Comparison of ENCODE assay signal across 13 cellular contexts in genomic region chr5:140881889-140882590, GRCh38. TPM values are rescaled to one million over a fixed set of nuclear protein-coding genes. Genes with fewer than 3 reads are reported as not detected.
DNase-seq lines count a peak whose midpoint lies in the region; ATAC-seq, FAIRE-seq and TF ChIP-seq lines count a peak whose summit lies in the region.
"Had no signal": no experiment of that assay in that cellular context is flagged by ENCODE, and none has a peak within 500 bp of the region (broad histone marks: within the 10 kb centered on the region; RNA-seq: fewer than 3 reads in every experiment).

Gene PCDHA13, plus strand, starts transcription at chr5:140882124. Its CDS starts 145 bp downstream, at chr5:140882269.

- H3K9me3 ChIP-seq in NT2/D1 (ENCODE audit: insufficient read depth, low read length) (peaks cover 9% of the 10 kb centered on the region; the same call in 1 of the 2 replicates), pancreas (peaks cover 0 to 2% (median 0%) of the 10 kb centered on the region in 4 donors)

- peak in 3 of 4 donors; percentile 83 to 96 (median 86) for ATAC-seq in pancreas
- ATAC-seq in HG02840 (IDR thresholded peaks at IDR 0.05; ENCODE audit: low FRiP score, unreplicated experiment) = no peak
- no peak for ATAC-seq in GM19395 (IDR thresholded peaks at IDR 0.05; ENCODE audit: unreplicated experiment)
- ATAC-seq: Right ventricle myocardium inferior had no signal

- WGBS in pancreas, 2 donors = 10 to 15% methylated on average over 30 to 35 of the region's 35 CpGs

- no peak for FAIRE-seq in pancreas (lab: Jason Lieb, UNC)

- H3K27me3 ChIP-seq in NT2/D1 (ENCODE audit: insufficient read depth, insufficient read length) (no peaks in the 10 kb centered on the region), pancreas (no peaks in the 10 kb centered on the region)
- H3K27me3 ChIP-seq: ascending aorta had no signal

- H3K4me3 ChIP-seq in NT2/D1 (ENCODE audit: insufficient read length, low read depth) (peak within 1 kb of the TSS; percentile 40), fibroblast of villous mesenchyme (ENCODE audit: low read depth, low read length) (no peak within 1 kb of the TSS), pancreas (peak within 1 kb of the TSS in 2 of 4 donors; percentile 24 to 31)
- H3K4me3 ChIP-seq: ascending aorta had no signal

- peak; percentile 90 for DNase-seq in DMS53 (lab: John Stamatoyannopoulos, UW)
- no peak for DNase-seq in NT2/D1 (ENCODE audit: low read depth, low spot score)
- DNase-seq in fibroblast of villous mesenchyme (ENCODE audit: low read depth) = peak; percentile 1
- peak in 1 of 6 donors; percentile 15 for DNase-seq in pancreas
- DNase-seq in central memory CD4-positive, alpha-beta T cell = no peak
- DNase-seq in effector CD4-positive, alpha-beta T cell = no peak
- DNase-seq: activated CD4-positive, alpha-beta memory T cell treated with anti-CD3 and anti-CD28 coated beads, Interleukin-2, amount 10 ng/mL, durations not matched to agents 7 days and 5 days; CD4-positive, alpha-beta memory T cell; NCI-H1694 had no signal

- intact Hi-C loops in pancreas (cut with DNase I) = no loop called here

- no peak for TF ChIP-seq CTCF in fibroblast of villous mesenchyme (IDR thresholded peaks at IDR 0.05; ENCODE audit: insufficient read depth, low read depth, low read length)
- no peak for TF ChIP-seq CTCF in pancreas (IDR thresholded peaks at IDR 0.05)

- H3K4me1 ChIP-seq in NT2/D1 (ENCODE audit: insufficient read depth, insufficient read length) (no peaks in the 10 kb centered on the region), pancreas (no peaks in the 10 kb centered on the region)
- H3K4me1 ChIP-seq: ascending aorta had no signal

- H3K9ac ChIP-seq in NT2/D1 (ENCODE audit: insufficient read length, low read depth) = no peak within 1 kb of the TSS

- H3K36me3 ChIP-seq in NT2/D1 (ENCODE audit: insufficient read depth, insufficient read length, low read length) = peaks cover 10% of the 10 kb centered on the region
- no peaks in the 10 kb centered on the region for H3K36me3 ChIP-seq in pancreas
- H3K36me3 ChIP-seq: ascending aorta had no signal

- H3K27ac ChIP-seq in pancreas = no peak within 1 kb of the TSS
- H3K27ac ChIP-seq: ascending aorta had no signal

RNA-seq across cellular contexts. Expression of gene PCDHA13, which starts in this region (rescaled TPM):
- total RNA-seq in fibroblast of villous mesenchyme (under 0.01 TPM in 2 replicates), pancreas (1 to 10 TPM in 3 of 6 donors, under 1 TPM in 3; 0.63 to 2.0 (median 1.2) TPM)
- polyA plus RNA-seq in pancreas = under 1 TPM; 0.27 to 0.35 TPM
- total RNA-seq: activated CD4-positive, alpha-beta memory T cell treated with anti-CD3 and anti-CD28 coated beads, Interleukin-2, amount 10 ng/mL, durations not matched to agents 7 days and 5 days; CD4-positive, alpha-beta memory T cell; Right ventricle myocardium inferior had no signal
- polyA plus RNA-seq: CD4-positive, alpha-beta memory T cell had no signal

Comparison
In these comparisons a context has a peak if more than half of its experiments do, and no peak if none do; other contexts are left out.
1. Peak in DNase-seq in fibroblast of villous mesenchyme; RNA of the gene not detected or under 1 TPM.
2. ATAC-seq: peak in pancreas (3 of 4); none in HG02840 (single experiment) and GM19395 (single experiment).